ENCODE assay signal across 11 cellular contexts in the genomic region with DNA sequence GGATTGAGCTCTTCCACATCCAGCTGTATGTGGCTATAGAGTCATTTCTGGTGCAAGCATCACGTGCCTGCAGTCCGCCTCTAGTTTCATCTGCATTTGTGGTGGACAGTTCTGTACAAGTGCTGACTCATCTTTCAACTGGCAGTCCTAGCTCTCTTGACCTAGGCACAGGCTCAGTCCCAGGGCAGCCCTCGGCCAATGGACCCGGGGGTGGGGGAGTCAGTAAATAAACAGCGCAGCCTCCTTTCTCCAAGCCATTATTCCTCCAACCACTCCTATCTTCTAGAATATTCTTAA.
A peak's percentile ranks its signal among the peaks of the same experiment; 100 is the strongest.
DNase-seq lines count a peak whose midpoint lies in the region; ATAC-seq and TF ChIP-seq lines count a peak whose summit lies in the region.
"Had no signal": no experiment of that assay in that cellular context is flagged by ENCODE, and none has a peak within 500 bp of the region (broad histone marks: within the 10 kb centered on the region; RNA-seq: fewer than 3 reads in every experiment).

No MANE protein-coding gene starts in this region.

- TF ChIP-seq POLR2A in NB4 (IDR thresholded peaks at IDR 0.05; ENCODE audit: extremely low read depth, insufficient read length) = no peak

- TF ChIP-seq CTCF in NB4 (IDR thresholded peaks at IDR 0.05; ENCODE audit: low read depth, low read length) (no peak), fibroblast of mammary gland (conservative IDR thresholded peaks at IDR 0.05; ENCODE audit: control insufficient read depth, insufficient read depth, low read depth, low read length) (no peak)

- DNase-seq in ELR (ENCODE audit: low read depth) = peak; percentile 88
- DNase-seq in HCEC 1CT = peak; percentile 86
- peak; percentile 29 for DNase-seq in NB4 (ENCODE audit: low read depth)
- peak; percentile 90 for DNase-seq in fibroblast of mammary gland (ENCODE audit: low read depth)
- no peak for DNase-seq in NCI-H2081 (lab: John Stamatoyannopoulos, UW)
- no peak for DNase-seq in NCI-H1417 (lab: John Stamatoyannopoulos, UW)
- no peak for DNase-seq in activated T-cell treated with anti-CD3 and anti-CD28 coated beads for 4 hours
- DNase-seq: activated T-cell treated with anti-CD3 and anti-CD28 coated beads, Interleukin-2, amount 50 U/mL, for 24 hours; Peyer's patch had no signal

- no peak for ATAC-seq in GM19397 (IDR thresholded peaks at IDR 0.05; ENCODE audit: unreplicated experiment)

- H3K4me3 ChIP-seq in NB4 (ENCODE audit: low read depth, low read length) (no peak overlapping the region), fibroblast of mammary gland (ENCODE audit: control insufficient read depth, low read depth, low read length) (no peak overlapping the region)
- H3K4me3 ChIP-seq: ascending aorta, Peyer's patch had no signal

Comparison
In these comparisons a context has a peak if more than half of its experiments do, and no peak if none do; other contexts are left out.
1. DNase-seq: peak in ELR (single experiment), HCEC 1CT (single experiment), NB4 (single experiment) and fibroblast of mammary gland (single experiment); none in NCI-H2081 (0 of 2), NCI-H1417 (0 of 3) and activated T-cell treated with anti-CD3 and anti-CD28 coated beads for 4 hours (single experiment).